ENCODE assay signal across 14 cellular contexts in the genomic region with DNA sequence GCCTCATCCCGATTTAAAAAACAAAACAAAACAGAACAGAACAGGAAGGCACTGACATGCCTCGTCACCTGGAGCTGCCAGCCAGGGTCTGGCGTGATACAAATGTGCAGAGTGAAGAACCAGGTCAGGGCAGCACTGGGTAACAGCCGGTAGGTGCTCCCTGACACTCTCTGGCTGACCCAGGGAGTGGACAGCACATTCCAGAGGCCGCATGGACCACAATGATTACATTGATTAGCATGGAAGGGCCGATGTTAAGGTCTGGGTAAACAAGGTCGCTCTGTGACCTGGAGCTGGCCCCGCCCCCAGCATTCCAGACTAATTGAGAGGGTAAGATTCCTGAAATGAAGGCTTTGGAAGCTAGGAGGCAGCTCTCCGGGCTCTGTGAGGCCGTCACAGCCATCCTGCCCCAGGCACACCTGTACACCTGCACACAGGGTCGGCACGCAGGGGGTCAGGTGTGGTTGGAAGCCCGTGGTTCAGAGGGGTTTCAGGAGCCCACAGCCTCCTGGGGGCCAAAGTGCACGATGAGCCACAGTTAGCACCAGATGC. TPM values are rescaled to one million over a fixed set of nuclear protein-coding genes. Genes with fewer than 3 reads are reported as not detected.
A peak's percentile ranks its signal among the peaks of the same experiment; 100 is the strongest.
DNase-seq lines count a peak whose midpoint lies in the region; ATAC-seq and TF ChIP-seq lines count a peak whose summit lies in the region.
"Had no signal": no experiment of that assay in that cellular context is flagged by ENCODE, and none has a peak within 500 bp of the region (broad histone marks: within the 10 kb centered on the region; RNA-seq: fewer than 3 reads in every experiment).

No MANE protein-coding gene starts in this region.

- H3K9me3 ChIP-seq in gastroesophageal sphincter: no peaks in the 10 kb centered on the region
- H3K9me3 ChIP-seq: gastrocnemius medialis, right atrium auricular region had no signal

- no peak for TF ChIP-seq EP300 in gastroesophageal sphincter (IDR thresholded peaks at IDR 0.05)

- H3K27ac Mint-ChIP-seq in nephron: peak overlapping the region in 2 of 3 experiments; percentile 57 to 63
- H3K27ac Mint-ChIP-seq: activated CD8-positive, alpha-beta T cell treated with anti-CD3 and anti-CD28 coated beads for 36 hours; T-helper 1 cell treated with Interleukin-12 subunit alpha and Interleukin-12 subunit beta and Interleukin-4 antibody, amounts not matched to agents 30 μg/mL and 1 μg/mL, for 36 hours had no signal

- H3K9me3 Mint-ChIP-seq in nephron: no peaks in the 10 kb centered on the region
- H3K9me3 Mint-ChIP-seq: activated CD8-positive, alpha-beta T cell treated with anti-CD3 and anti-CD28 coated beads for 36 hours; T-helper 1 cell treated with Interleukin-12 subunit alpha and Interleukin-12 subunit beta and Interleukin-4 antibody, amounts not matched to agents 30 μg/mL and 1 μg/mL, for 36 hours had no signal

- H3K36me3 Mint-ChIP-seq in nephron (ENCODE audit: low read depth): no peaks in the 10 kb centered on the region

- TF ChIP-seq CTCF in C4-2B (conservative IDR thresholded peaks at IDR 0.05) (no peak; the same call in 1 of the 2 replicates), gastroesophageal sphincter (IDR thresholded peaks at IDR 0.05) (no peak), nephron (IDR thresholded peaks at IDR 0.05; ENCODE audit: unreplicated experiment in 3 of 3) (peak in 1 of 3 experiments; percentile 8)

- ATAC-seq in gastroesophageal sphincter: no peak
- ATAC-seq: activated CD8-positive, alpha-beta T cell treated with anti-CD3 and anti-CD28 coated beads for 36 hours; gastrocnemius medialis had no signal

- no peak for TF ChIP-seq POLR2A in gastroesophageal sphincter (IDR thresholded peaks at IDR 0.05)

- no peak overlapping the region for H3K4me3 ChIP-seq in gastroesophageal sphincter
- H3K4me3 ChIP-seq: gastrocnemius medialis, right atrium auricular region had no signal

- peaks cover 13% of the 10 kb centered on the region for H3K4me1 Mint-ChIP-seq in nephron

- peak overlapping the region in 2 of 3 experiments; percentile 0 to 13 for H3K4me3 Mint-ChIP-seq in nephron
- H3K4me3 Mint-ChIP-seq: activated CD8-positive, alpha-beta T cell treated with anti-CD3 and anti-CD28 coated beads for 36 hours; T-helper 1 cell treated with Interleukin-12 subunit alpha and Interleukin-12 subunit beta and Interleukin-4 antibody, amounts not matched to agents 30 μg/mL and 1 μg/mL, for 36 hours had no signal

- peaks cover 15% of the 10 kb centered on the region for H3K27me3 Mint-ChIP-seq in nephron (ENCODE audit: low read depth)
- H3K27me3 Mint-ChIP-seq: activated CD8-positive, alpha-beta T cell treated with anti-CD3 and anti-CD28 coated beads for 36 hours had no signal

- H3K36me3 ChIP-seq in gastroesophageal sphincter: peaks cover 0 to 10% of the 10 kb centered on the region in 2 donors
- H3K36me3 ChIP-seq: gastrocnemius medialis, right atrium auricular region had no signal

- peak; percentile 78 for DNase-seq in M059J (ENCODE audit: low read depth)
- no peak for DNase-seq in DMS153 treated with DMSO at 0.1 percent for 48 hours (lab: John Stamatoyannopoulos, UW; ENCODE audit: unreplicated experiment)
- DNase-seq in effector CD8-positive, alpha-beta T cell (lab: John Stamatoyannopoulos, UW): no peak
- no peak for DNase-seq in NCI-H510A (lab: John Stamatoyannopoulos, UW)
- no peak for DNase-seq in activated CD4-positive, alpha-beta T cell treated with anti-CD3 and anti-CD28 coated beads, Interleukin-2, amount 50 U/mL, for 1 hour
- DNase-seq: activated CD8-positive, alpha-beta T cell treated with anti-CD3 and anti-CD28 coated beads for 36 hours; activated naive CD4-positive, alpha-beta T cell; AML-193; gastrocnemius medialis had no signal

- H3K27ac ChIP-seq in C4-2B: peak overlapping the region; percentile 98
- peak overlapping the region in 3 of 4 donors; percentile 91 to 96 (median 94) for H3K27ac ChIP-seq in gastroesophageal sphincter
- H3K27ac ChIP-seq: gastrocnemius medialis, right atrium auricular region had no signal

- 77% methylated on average over 4 of the region's 14 CpGs; no CpG with 5 or more reads in 1 of the 2 donors for WGBS in gastroesophageal sphincter (ENCODE audit: low coverage in 1 of 2), 2 donors

- H3K27me3 ChIP-seq in gastroesophageal sphincter: no peaks in the 10 kb centered on the region
- H3K27me3 ChIP-seq: right atrium auricular region had no signal

- peaks cover 8 to 100% (median 73%) of the 10 kb centered on the region in 3 donors for H3K4me1 ChIP-seq in gastroesophageal sphincter

RNA-seq across cellular contexts. Expression of gene PIEZO1, which starts 21.4 kb away (rescaled TPM):
- total RNA-seq in M059J (2014; rRNA removed; shearing (Covaris generic)): 49.1 and 89.6 TPM in 2 replicates
- total RNA-seq in gastroesophageal sphincter: 100 to 1,000 TPM; 105 to 248 (median 172) TPM

RNA-seq across cellular contexts. Expression of gene CDT1, which starts 40.0 kb away (rescaled TPM):
- total RNA-seq in M059J (2014; rRNA removed; shearing (Covaris generic)): 12.8 and 44.4 TPM in 2 replicates
- total RNA-seq in gastroesophageal sphincter: 1 to 10 TPM in 1 of 4 donors, under 1 TPM in 1, not detected in 2; 0.92 to 2.0 TPM

RNA-seq across cellular contexts. Expression of gene APRT, which starts 48.1 kb away (rescaled TPM):
- total RNA-seq in M059J (2014; rRNA removed; shearing (Covaris generic)): 136 and 151 TPM in 2 replicates
- 100 to 1,000 TPM in 2 of 4 donors, 10 to 100 TPM in 2; 64.9 to 103 (median 92.9) TPM for total RNA-seq in gastroesophageal sphincter

RNA-seq across cellular contexts. Expression of gene CTU2, which starts 57.3 kb away (rescaled TPM):
- total RNA-seq in M059J (2014; rRNA removed; shearing (Covaris generic)): 11.1 and 16.2 TPM in 2 replicates
- total RNA-seq in gastroesophageal sphincter: 10 to 100 TPM in 2 of 4 donors, 1 to 10 TPM in 2; 6.0 to 19.9 (median 10.7) TPM

RNA-seq across cellular contexts. Expression of gene RNF166, which starts 57.4 kb away (rescaled TPM):
- 18.2 and 26.5 TPM in 2 replicates for total RNA-seq in M059J (2014; rRNA removed; shearing (Covaris generic))
- 10 to 100 TPM; 19.5 to 27.8 (median 22.3) TPM for total RNA-seq in gastroesophageal sphincter
